14 cellular contexts compared by ENCODE assay signal in the genomic region with DNA sequence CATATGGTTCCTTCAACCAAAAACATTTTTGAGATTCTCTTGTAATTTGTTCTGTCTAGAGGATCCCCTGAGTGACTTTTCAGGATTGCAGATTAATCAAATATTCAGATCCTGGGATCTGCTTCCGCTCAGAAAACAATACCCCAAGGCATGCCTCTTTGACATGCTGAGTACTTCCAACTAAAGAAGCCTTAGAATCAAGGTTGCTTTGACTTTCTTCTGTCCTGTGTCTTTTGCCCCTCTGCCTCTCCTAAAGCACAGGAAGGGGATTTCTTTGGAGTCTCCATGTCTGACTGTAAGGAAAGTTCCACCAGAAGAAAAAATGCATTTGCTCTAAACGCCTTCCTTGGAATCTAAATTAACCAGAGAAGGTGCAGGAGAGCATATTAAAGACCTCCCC.
DNase-seq lines count a peak whose midpoint lies in the region; ATAC-seq and TF ChIP-seq lines count a peak whose summit lies in the region.
"Had no signal": no experiment of that assay in that cellular context is flagged by ENCODE, and none has a peak within 500 bp of the region (broad histone marks: within the 10 kb centered on the region; RNA-seq: fewer than 3 reads in every experiment).

No MANE protein-coding gene starts in this region.

- no peak overlapping the region for H3K18ac ChIP-seq in H9 (ENCODE audit: insufficient read length, low read depth, low read length)

- no peak overlapping the region for H2AK5ac ChIP-seq in H9 (ENCODE audit: insufficient read length, low read length)

- H4K20me1 ChIP-seq in H9 (ENCODE audit: control insufficient read depth, insufficient read depth, insufficient read length) = no peaks in the 10 kb centered on the region

- DNase-seq in H9 (no peak), SK-N-MC (ENCODE audit: low read depth, low spot score) (no peak), iPS DF 6.9 (ENCODE audit: low read depth, low spot score) (peak; percentile 16), upper lobe of left lung (no peak), GM13976 (ENCODE audit: low spot score) (no peak), breast epithelium (ENCODE audit: low spot score in 2 of 2) (no peak), NCI-H2227 (lab: John Stamatoyannopoulos, UW; ENCODE audit: unreplicated experiment) (no peak)
- DNase-seq: C1 segment of cervical spinal cord; CD4-positive, alpha-beta memory T cell; DMS153; DMS79 treated with DMSO at 0.1 percent for 48 hours; EL had no signal

- H2BK12ac ChIP-seq in H9 (ENCODE audit: insufficient read length, low read depth, low read length) = no peak overlapping the region

- peak overlapping the region; percentile 26; the same call in 1 of the 2 replicates for H3K4me3 ChIP-seq in SK-N-MC
- H3K4me3 ChIP-seq in iPS DF 6.9 (ENCODE audit: low read length) = no peak overlapping the region
- H3K4me3 ChIP-seq in upper lobe of left lung = no peak overlapping the region
- no peak overlapping the region for H3K4me3 ChIP-seq in breast epithelium

- peak overlapping the region in 1 of 2 experiments; percentile 0; a peak in 1 of 5 replicates for H3K4me3 Mint-ChIP-seq in H9
- H3K4me3 Mint-ChIP-seq: B cell; CD4-positive, alpha-beta memory T cell had no signal

- H3K9me3 ChIP-seq in H9 (ENCODE audit: control insufficient read depth, low read depth, low read length) (no peaks in the 10 kb centered on the region), SK-N-MC (ENCODE audit: low read depth, low read length) (no peaks in the 10 kb centered on the region), iPS DF 6.9 (ENCODE audit: control insufficient read depth, insufficient read depth, low read length) (no peaks in the 10 kb centered on the region), upper lobe of left lung (no peaks in the 10 kb centered on the region), breast epithelium (no peaks in the 10 kb centered on the region)

- H3K27ac ChIP-seq in H9 (ENCODE audit: insufficient read length, low read depth, low read length) (no peak overlapping the region), SK-N-MC (peak overlapping the region; percentile 62), iPS DF 6.9 (ENCODE audit: low read length) (no peak overlapping the region), upper lobe of left lung (no peak overlapping the region), breast epithelium (no peak overlapping the region)

- no peak overlapping the region for H2BK5ac ChIP-seq in H9 (ENCODE audit: insufficient read length, low read length)

- H3K4me2 ChIP-seq in H9 (ENCODE audit: insufficient read depth, insufficient read length, low read length) = no peak overlapping the region

- TF ChIP-seq EP300 in upper lobe of left lung (IDR thresholded peaks at IDR 0.05) = no peak

- H4K5ac ChIP-seq in H9 (ENCODE audit: insufficient read length, low read depth, low read length) = no peak overlapping the region

- no peaks in the 10 kb centered on the region for H3K79me2 ChIP-seq in H9 (ENCODE audit: insufficient read depth, low read length)

- H3K4me1 ChIP-seq in H9 (ENCODE audit: insufficient read depth, low read length) (peaks cover 5% of the 10 kb centered on the region; the same call in 1 of the 2 replicates), iPS DF 6.9 (ENCODE audit: control insufficient read depth, insufficient read depth, low read length) (peaks cover 1% of the 10 kb centered on the region; the same call in 1 of the 2 replicates), upper lobe of left lung (no peaks in the 10 kb centered on the region), breast epithelium (no peaks in the 10 kb centered on the region)

- ATAC-seq in upper lobe of left lung (ENCODE audit: low FRiP score in 2 of 2) = no peak
- ATAC-seq: HepG2 had no signal

- no peaks in the 10 kb centered on the region for H3K27me3 ChIP-seq in H9 (ENCODE audit: insufficient read depth, low read length)
- no peaks in the 10 kb centered on the region for H3K27me3 ChIP-seq in iPS DF 6.9 (ENCODE audit: control insufficient read depth, insufficient read depth, low read length)
- H3K27me3 ChIP-seq in upper lobe of left lung = no peaks in the 10 kb centered on the region
- no peaks in the 10 kb centered on the region for H3K27me3 ChIP-seq in breast epithelium

- H3T11ph ChIP-seq in H9 (ENCODE audit: low read length) = no peak overlapping the region

- no peak overlapping the region for H3K4ac ChIP-seq in H9 (ENCODE audit: low read depth, low read length)

- no peak overlapping the region for H3K9ac ChIP-seq in H9 (ENCODE audit: extremely low read depth, insufficient read length, low read length)
- no peak overlapping the region for H3K9ac ChIP-seq in SK-N-MC (ENCODE audit: insufficient read length)

- intact Hi-C loops in breast epithelium (cut with DNase I; ENCODE audit: low total_unique reads) = no loop called here

- H2BK120ac ChIP-seq in H9 (ENCODE audit: low read depth, low read length, poor library complexity, severe bottlenecking) = no peak overlapping the region

- H2BK20ac ChIP-seq in H9 (ENCODE audit: low read depth, low read length, poor library complexity, severe bottlenecking) = no peak overlapping the region

- H2BK15ac ChIP-seq in H9 (ENCODE audit: low read depth, low read length) = no peak overlapping the region

- no peak overlapping the region for H4K91ac ChIP-seq in H9 (ENCODE audit: insufficient read length, low read depth, low read length)

- no peak overlapping the region for H4K8ac ChIP-seq in H9 (replicated peaks; ENCODE audit: insufficient read length, low read depth, low read length)

- no peaks in the 10 kb centered on the region for H3K36me3 Mint-ChIP-seq in H9 (ENCODE audit: insufficient read depth in 1 of 3, low read depth in 3 of 3)
- H3K36me3 Mint-ChIP-seq: CD4-positive, alpha-beta memory T cell had no signal

- H3K4me1 Mint-ChIP-seq in H9 = peaks cover 17 to 19% of the 10 kb centered on the region in 2 experiments
- H3K4me1 Mint-ChIP-seq: B cell; CD4-positive, alpha-beta memory T cell had no signal

- in situ Hi-C loops in GM13976 (cut with MboI; ENCODE audit: low sequenced_read_pairs, unreplicated experiment) = no loop called here

- no peak overlapping the region for H2AFZ ChIP-seq in H9 (ENCODE audit: low read length)

- no peak overlapping the region for H3K56ac ChIP-seq in H9 (ENCODE audit: insufficient read length, low read depth, low read length)

- H3K9me3 Mint-ChIP-seq in H9 = no peaks in the 10 kb centered on the region

- TF ChIP-seq CTCF in H9 (conservative IDR thresholded peaks at IDR 0.05) = no peak
- no peak for TF ChIP-seq CTCF in upper lobe of left lung (IDR thresholded peaks at IDR 0.05)
- TF ChIP-seq CTCF in GM13976 (IDR thresholded peaks at IDR 0.05; ENCODE audit: borderline replicate concordance, control extremely low read depth, extremely low read depth, insufficient read depth, missing control alignments) = no peak
- no peak for TF ChIP-seq CTCF in breast epithelium (IDR thresholded peaks at IDR 0.05)

- no peak overlapping the region for H3K14ac ChIP-seq in H9 (ENCODE audit: insufficient read depth, low read length)

- H3K27me3 Mint-ChIP-seq in H9 (ENCODE audit: low read depth) = no peaks in the 10 kb centered on the region
- H3K27me3 Mint-ChIP-seq: B cell had no signal

- no peaks in the 10 kb centered on the region for H3K79me1 ChIP-seq in H9 (ENCODE audit: insufficient read depth, low read depth, low read length, poor library complexity, severe bottlenecking)

- TF ChIP-seq POLR2A in upper lobe of left lung (IDR thresholded peaks at IDR 0.05) = no peak
- TF ChIP-seq POLR2A in breast epithelium (IDR thresholded peaks at IDR 0.05) = no peak

- no peaks in the 10 kb centered on the region for H3K36me3 ChIP-seq in SK-N-MC (ENCODE audit: insufficient read depth, low read length)
- H3K36me3 ChIP-seq in iPS DF 6.9 (ENCODE audit: control insufficient read depth, insufficient read depth, low read length) = no peaks in the 10 kb centered on the region
- no peaks in the 10 kb centered on the region for H3K36me3 ChIP-seq in upper lobe of left lung
- H3K36me3 ChIP-seq in breast epithelium = no peaks in the 10 kb centered on the region

- no CpG with 5 or more reads among the region's 2 CpGs for WGBS in H9 (ENCODE audit: extremely low coverage, insufficient read length, low lambda C conversion rate)
- no CpG with 5 or more reads among the region's 2 CpGs for WGBS in iPS DF 6.9 (ENCODE audit: insufficient coverage, insufficient read length)
- WGBS in upper lobe of left lung, 2 donors = 65 to 74% methylated on average over 2 of the region's 2 CpGs

- H3K23me2 ChIP-seq in H9 (ENCODE audit: insufficient read length, low read depth, low read length, poor library complexity, severe bottlenecking) = no peaks in the 10 kb centered on the region

- H3K27ac Mint-ChIP-seq in H9 = peak overlapping the region; percentile 47 to 80 (median 59); a peak in 6 of 7 replicates
- H3K27ac Mint-ChIP-seq: B cell; CD4-positive, alpha-beta memory T cell had no signal

- no peak overlapping the region for H3K23ac ChIP-seq in H9 (ENCODE audit: insufficient read length, low read depth, low read length)
